8 cellular contexts compared by ENCODE assay signal in genomic region chr11:44927174-44927661, GRCh38. TPM values are rescaled to one million over a fixed set of nuclear protein-coding genes. Genes with fewer than 3 reads are reported as not detected.
DNase-seq lines count a peak whose midpoint lies in the region; ATAC-seq and TF ChIP-seq lines count a peak whose summit lies in the region.

No MANE protein-coding gene starts in this region.

- no peaks in the 10 kb centered on the region for H4K20me1 ChIP-seq in smooth muscle cell (ENCODE audit: low read depth)

- no peaks in the 10 kb centered on the region for H3K27me3 ChIP-seq in smooth muscle cell (ENCODE audit: low read depth)

- ATAC-seq in T-cell (replicated peaks in 1 of 4) (peak in 3 of 4 experiments; percentile 62 to 71 (median 64)), GM19467 (IDR thresholded peaks at IDR 0.05; ENCODE audit: unreplicated experiment) (no peak), GM18517 (IDR thresholded peaks at IDR 0.05; ENCODE audit: unreplicated experiment) (no peak)

- no peaks in the 10 kb centered on the region for H3K27me3 Mint-ChIP-seq in T-cell

- no peak overlapping the region for H3K4me2 ChIP-seq in smooth muscle cell

- no peaks in the 10 kb centered on the region for H3K9me3 ChIP-seq in smooth muscle cell (replicated peaks; ENCODE audit: low read depth)

- TF ChIP-seq POLR2A in NB4 (IDR thresholded peaks at IDR 0.05; ENCODE audit: extremely low read depth, insufficient read length) = no peak

- no peak overlapping the region for H3K27ac Mint-ChIP-seq in T-cell

- 37% methylated on average over 16 of the region's 16 CpGs for WGBS in smooth muscle cell (ENCODE audit: low lambda C conversion rate)

- H3K36me3 ChIP-seq in smooth muscle cell (ENCODE audit: low read depth) = no peaks in the 10 kb centered on the region

- no peak overlapping the region for H3K9ac ChIP-seq in smooth muscle cell (ENCODE audit: low read depth)

- peak; percentile 76 for TF ChIP-seq CTCF in GM10248 (IDR thresholded peaks at IDR 0.05; ENCODE audit: control extremely low read depth, extremely low read depth, low read depth, missing control alignments)
- peak; percentile 72 for TF ChIP-seq CTCF in NB4 (IDR thresholded peaks at IDR 0.05; ENCODE audit: low read depth, low read length)
- TF ChIP-seq CTCF in smooth muscle cell (IDR thresholded peaks at IDR 0.05; ENCODE audit: borderline replicate concordance, insufficient read depth, poor library complexity, severe bottlenecking) = peak; percentile 84

- peaks cover 17% of the 10 kb centered on the region for H3K36me3 Mint-ChIP-seq in T-cell

- H3K4me3 ChIP-seq in NB4 (ENCODE audit: low read depth, low read length) = no peak overlapping the region
- H3K4me3 ChIP-seq in smooth muscle cell = no peak overlapping the region

- H3K27ac ChIP-seq in smooth muscle cell (ENCODE audit: low read depth) = no peak overlapping the region

- H3K4me3 Mint-ChIP-seq in T-cell = no peak overlapping the region

- H3K79me2 ChIP-seq in smooth muscle cell (ENCODE audit: low read depth) = no peaks in the 10 kb centered on the region

- no peaks in the 10 kb centered on the region for H3K9me3 Mint-ChIP-seq in T-cell

- H3K4me1 Mint-ChIP-seq in T-cell = peaks cover 2 to 10% (median 2%) of the 10 kb centered on the region in 3 donors

- DNase-seq in GM10248 (ENCODE audit: extremely low spot score) = peak; percentile 73
- DNase-seq in NB4 (ENCODE audit: low read depth) = peak; percentile 75
- DNase-seq in T-cell = peak in 27 of 34 experiments; percentile 11 to 63 (median 41)
- peak in 57 of 58 donors; percentile 35 to 92 (median 79) for DNase-seq in anterior cingulate cortex (lab: John Stamatoyannopoulos, UW)
- DNase-seq in hepatic stellate cell (ENCODE audit: low spot score) = peak; percentile 83
- DNase-seq in smooth muscle cell (lab: John Stamatoyannopoulos, UW; ENCODE audit: unreplicated experiment) = peak; percentile 11

- H3F3A ChIP-seq in smooth muscle cell (ENCODE audit: low read depth) = no peaks in the 10 kb centered on the region

- no peak overlapping the region for H2AFZ ChIP-seq in smooth muscle cell (ENCODE audit: low read depth)

- CTCF ChIA-PET in GM10248 (lab: Yijun Ruan, JAX) = interaction anchor here (0.6 to 24.4 kb wide), 51 partner anchors 8 to 697 kb away, joined by 3 to 899 read pairs (median 3); partner anchors contain the start of gene SYT13
- CTCF ChIA-PET in T-cell (lab: Charles Lee) = interaction anchor here (0.5 to 4.0 kb wide), 16 partner anchors 8 to 375 kb away, joined by 3 to 39 read pairs (median 4); no protein-coding TSS in a partner anchor

- POLR2A ChIA-PET in GM10248 (lab: Yijun Ruan, JAX) = interaction anchor here (0.8 kb wide), 1 partner anchor 9 kb away, joined by 3 read pairs; no protein-coding TSS in a partner anchor
- POLR2A ChIA-PET in T-cell (lab: Charles Lee) = no interaction called here

- peaks cover 9% of the 10 kb centered on the region for H3K4me1 ChIP-seq in smooth muscle cell (ENCODE audit: low read depth)

RNA-seq across cellular contexts. Expression of gene TP53I11, which starts 23.5 kb away (rescaled TPM):
- total RNA-seq in T-cell = 10 to 100 TPM in 4 of 5 donors, 1 to 10 TPM in 1; 6.6 to 27.0 (median 16.4) TPM
- total RNA-seq in smooth muscle cell = 14.2 and 22.0 TPM in 2 replicates
- 53.9 and 61.2 TPM in 2 replicates for polyA plus RNA-seq in smooth muscle cell

Comparison
In these comparisons a context has a peak if more than half of its experiments do, and no peak if none do; other contexts are left out.
1. DNase-seq: peak in every context shown above with its lines; median percentile 83 in hepatic stellate cell; 79 in anterior cingulate cortex; 75 in NB4; 73 in GM10248; 41 in T-cell; 11 in smooth muscle cell.
2. ATAC-seq: peak in T-cell (3 of 4); none in GM19467 (single experiment) and GM18517 (single experiment).
3. Peak in every context shown above with its lines, with median percentiles within 50 percentile points of each other: CTCF ChIP-seq.